Comparison of ENCODE assay signal across 14 cellular contexts in genomic region chr9:81489048-81489447, GRCh38.
"Had no signal": no experiment of that assay in that cellular context is flagged by ENCODE, and none has a peak within 500 bp of the region (broad histone marks: within the 10 kb centered on the region; RNA-seq: fewer than 3 reads in every experiment).

No MANE protein-coding gene starts in this region.

- H3K27me3 ChIP-seq: ascending aorta, esophagus squamous epithelium, heart left ventricle, right lobe of liver, transverse colon had no signal

- H3K4me3 ChIP-seq: ascending aorta, esophagus squamous epithelium, heart left ventricle, left ventricle myocardium inferior, prostate gland, right lobe of liver, transverse colon had no signal

- H3K36me3 ChIP-seq: ascending aorta, esophagus squamous epithelium, heart left ventricle, left ventricle myocardium inferior, prostate gland, right lobe of liver, transverse colon had no signal

- H3K27ac ChIP-seq: esophagus squamous epithelium, heart left ventricle, left ventricle myocardium inferior, prostate gland, right lobe of liver, transverse colon, VCaP had no signal

- H3K4me1 ChIP-seq: esophagus squamous epithelium, heart left ventricle, left ventricle myocardium inferior, prostate gland, right lobe of liver had no signal

- H3K9me3 ChIP-seq: esophagus squamous epithelium, heart left ventricle, prostate gland, right lobe of liver, transverse colon had no signal

- DNase-seq: activated CD4-positive, alpha-beta memory T cell treated with anti-CD3 and anti-CD28 coated beads for 36 hours; activated naive CD8-positive, alpha-beta T cell treated with anti-CD3 and anti-CD28 coated beads, Interleukin-2, amount 10 ng/mL, durations not matched to agents 7 days and 5 days; activated T-cell treated with anti-CD3 and anti-CD28 coated beads, Interleukin-2, amount 50 U/mL, for 4 hours; esophagus squamous epithelium; heart left ventricle; left ventricle myocardium inferior; occipital lobe; right lobe of liver; stimulated activated CD4-positive, alpha-beta T cell treated with anti-CD3 and anti-CD28 coated beads, Interleukin-2, amount 100 ng/mL, for 24 hours; stimulated activated naive B cell treated with anti-CD40 and anti-IgM and Interleukin-4, amounts not matched to agents 10 μg/mL and 1 μg/mL and 100 μg/mL, for 72 hours; transverse colon had no signal
